Comparison of ENCODE assay signal across 9 cellular contexts in genomic region chr3:184129012-184129411, GRCh38. TPM values are rescaled to one million over a fixed set of nuclear protein-coding genes. Genes with fewer than 3 reads are reported as not detected.
DNase-seq lines count a peak whose midpoint lies in the region; ATAC-seq and TF ChIP-seq lines count a peak whose summit lies in the region.
"Had no signal": no experiment of that assay in that cellular context is flagged by ENCODE, and none has a peak within 500 bp of the region (broad histone marks: within the 10 kb centered on the region; RNA-seq: fewer than 3 reads in every experiment).

No MANE protein-coding gene starts in this region.

- H3K4me1 ChIP-seq in Panc1 (ENCODE audit: control insufficient read depth, insufficient read depth, low read length) (no peaks in the 10 kb centered on the region), vagina (peaks cover 10% of the 10 kb centered on the region)

- no peak for TF ChIP-seq POLR2A in vagina (IDR thresholded peaks at IDR 0.05)

- peak; percentile 81 for ATAC-seq in Panc1
- ATAC-seq in GM18502 (IDR thresholded peaks at IDR 0.05; ENCODE audit: poor library complexity, unreplicated experiment), result no peak
- ATAC-seq in GM18498 (IDR thresholded peaks at IDR 0.05; ENCODE audit: unreplicated experiment), result no peak

- no peaks in the 10 kb centered on the region for H3K9me3 ChIP-seq in Panc1 (ENCODE audit: control insufficient read depth, insufficient read depth, low read depth, low read length)
- no peaks in the 10 kb centered on the region for H3K9me3 ChIP-seq in vagina

- peak; percentile 34 for DNase-seq in H4 (ENCODE audit: low spot score)
- no peak for DNase-seq in Panc1 (ENCODE audit: low read depth, low spot score)
- DNase-seq in fibroblast of pulmonary artery (ENCODE audit: low read depth), result peak; percentile 59
- DNase-seq in vagina (ENCODE audit: extremely low spot score in 2 of 2), result no peak
- DNase-seq in OCI-M2 (lab: John Stamatoyannopoulos, UW; ENCODE audit: unreplicated experiment), result no peak

- intact Hi-C loops in Panc1 (cut with micrococcal nuclease; ENCODE audit: unreplicated experiment), result no loop called here
- intact Hi-C loops in vagina (cut with DNase I), result no loop called here

- H3K36me3 ChIP-seq in Panc1 (ENCODE audit: control insufficient read depth, insufficient read depth, low read length), result no peaks in the 10 kb centered on the region
- H3K36me3 ChIP-seq in vagina, result no peaks in the 10 kb centered on the region

- TF ChIP-seq CTCF in C4-2B (conservative IDR thresholded peaks at IDR 0.05), result peak; percentile 61
- no peak for TF ChIP-seq CTCF in Panc1 (IDR thresholded peaks at IDR 0.05)
- TF ChIP-seq CTCF in fibroblast of pulmonary artery (IDR thresholded peaks at IDR 0.05; ENCODE audit: low read length, missing control alignments), result peak; percentile 51
- TF ChIP-seq CTCF in vagina (IDR thresholded peaks at IDR 0.05), result no peak

- no TSS peak for BruUV-seq in Panc1 (replicated peaks; lab: Mats Ljungman, UMichigan)

- H3K27ac ChIP-seq in C4-2B (no peak overlapping the region), Panc1 (ENCODE audit: low read length) (no peak overlapping the region), vagina (no peak overlapping the region)

- CTCF ChIA-PET in Panc1 (lab: Charles Lee), result no interaction called here

- H3K27me3 ChIP-seq in Panc1 (ENCODE audit: control insufficient read depth, insufficient read depth, low read length) (no peaks in the 10 kb centered on the region), vagina (no peaks in the 10 kb centered on the region)

- H3K4me3 ChIP-seq in Panc1 (ENCODE audit: low read depth in 2 of 2, low read length in 2 of 2) (no peak overlapping the region), fibroblast of pulmonary artery (replicated peaks; ENCODE audit: low read depth, low read length) (no peak overlapping the region), vagina (no peak overlapping the region)

- POLR2A ChIA-PET in Panc1 (lab: Charles Lee), result no interaction called here

- in situ Hi-C loops in Panc1 (cut with HindIII; ENCODE audit: low pct_unique_long_range_greater_than_20kb, low sequenced_read_pairs), result no loop called here

RNA-seq across cellular contexts. Expression of gene EIF2B5, which starts 6.1 kb away (rescaled TPM):
- total RNA-seq in H4 (2014; rRNA removed; shearing (Covaris generic)), result 60.7 and 70.1 TPM in 2 replicates
- total RNA-seq in Panc1 (2021; ENCODE audit: unreplicated experiment) (60.2 TPM), vagina (30.2 TPM)
- polyA plus RNA-seq in Panc1 (2012; ENCODE audit: insufficient read length), result 47.6 TPM

RNA-seq across cellular contexts. Expression of gene DVL3, which starts 26.2 kb away (rescaled TPM):
- total RNA-seq in H4 (2014; rRNA removed; shearing (Covaris generic)), result 15.8 and 17.6 TPM in 2 replicates
- total RNA-seq in Panc1 (2021; ENCODE audit: unreplicated experiment) (97.2 TPM), vagina (39.0 TPM)
- polyA plus RNA-seq in Panc1 (2012; ENCODE audit: insufficient read length), result 94.3 TPM

RNA-seq across cellular contexts. Expression of gene HTR3E, which starts 32.1 kb away (rescaled TPM):
- total RNA-seq in H4 (2014; rRNA removed; shearing (Covaris generic)), result not detected in 2 replicates
- total RNA-seq in Panc1 (2021; ENCODE audit: unreplicated experiment) (not detected), vagina (not detected)
- polyA plus RNA-seq in Panc1 (2012; ENCODE audit: insufficient read length), result not detected
- total RNA-seq: glomerular endothelial cell had no signal

RNA-seq across cellular contexts. Expression of gene AP2M1, which starts 45.6 kb away (rescaled TPM):
- 766 and 810 TPM in 2 replicates for total RNA-seq in H4 (2014; rRNA removed; shearing (Covaris generic))
- total RNA-seq in Panc1 (2021; ENCODE audit: unreplicated experiment) (335 TPM), vagina (223 TPM)
- 391 TPM for polyA plus RNA-seq in Panc1 (2012; ENCODE audit: insufficient read length)

RNA-seq across cellular contexts. Expression of gene ABCF3, which starts 57.0 kb away (rescaled TPM):
- 18.5 and 36.8 TPM in 2 replicates for total RNA-seq in H4 (2014; rRNA removed; shearing (Covaris generic))
- total RNA-seq in Panc1 (2021; ENCODE audit: unreplicated experiment) (101 TPM), vagina (94.0 TPM)
- polyA plus RNA-seq in Panc1 (2012; ENCODE audit: insufficient read length), result 94.9 TPM

Comparison
In these comparisons a context has a peak if more than half of its experiments do, and no peak if none do; other contexts are left out.
1. CTCF ChIP-seq: peak in C4-2B (single experiment) and fibroblast of pulmonary artery (single experiment); none in Panc1 (single experiment) and vagina (0 of 3).
2. DNase-seq: peak in H4 (single experiment) and fibroblast of pulmonary artery (single experiment); none in Panc1 (single experiment), vagina (0 of 2) and OCI-M2 (single experiment).